In the genomic region with DNA sequence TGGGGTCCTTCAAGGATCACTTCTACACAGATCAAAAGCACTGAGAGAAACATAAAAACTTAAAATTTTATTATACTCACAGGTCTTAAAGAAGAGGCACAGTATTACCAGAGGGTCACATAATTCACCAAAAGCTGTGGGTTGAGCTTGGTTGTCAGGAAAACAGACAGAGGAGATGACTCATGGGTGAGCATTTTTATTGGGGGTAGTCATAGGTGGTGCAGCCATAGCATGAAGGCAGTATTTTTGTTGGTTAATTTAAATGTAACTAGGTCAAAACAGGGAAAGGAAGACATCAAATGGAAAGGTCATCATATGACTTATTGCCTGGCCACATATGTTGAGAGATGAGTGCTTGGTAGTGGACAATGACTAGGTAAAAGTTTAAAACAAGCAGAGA, we compare ENCODE assay signal across 11 cellular contexts. TPM values are rescaled to one million over a fixed set of nuclear protein-coding genes. Genes with fewer than 3 reads are reported as not detected.
A peak's percentile ranks its signal among the peaks of the same experiment; 100 is the strongest.
DNase-seq lines count a peak whose midpoint lies in the region; ATAC-seq, FAIRE-seq and TF ChIP-seq lines count a peak whose summit lies in the region.
"Had no signal": no experiment of that assay in that cellular context is flagged by ENCODE, and none has a peak within 500 bp of the region (broad histone marks: within the 10 kb centered on the region; RNA-seq: fewer than 3 reads in every experiment).

No MANE protein-coding gene starts in this region.

- no peaks in the 10 kb centered on the region for H3K4me1 ChIP-seq in SK-N-SH (ENCODE audit: control insufficient read depth in 1 of 2, insufficient read depth in 2 of 2, low read depth in 1 of 2, low read length in 1 of 2)

- no peak for TF ChIP-seq CTCF in SK-N-SH (IDR thresholded peaks at IDR 0.05)

- no peak for ATAC-seq in GM19351 (IDR thresholded peaks at IDR 0.05; ENCODE audit: unreplicated experiment)

- no peak for TF ChIP-seq POLR2A in H54 (IDR thresholded peaks at IDR 0.05; ENCODE audit: low read depth, low read length)

- H3K4me3 ChIP-seq in SK-N-SH (ENCODE audit: low read depth in 2 of 2, low read length in 1 of 2) (no peak overlapping the region), skeletal muscle cell (ENCODE audit: low read depth, low read length) (no peak overlapping the region)

- peaks cover 14% of the 10 kb centered on the region for H3F3A ChIP-seq in SK-N-SH (replicated peaks; ENCODE audit: insufficient read depth)

- POLR2A ChIA-PET in SK-N-SH (lab: Yijun Ruan, JAX): no interaction called here

- H3K9ac ChIP-seq in SK-N-SH: peak overlapping the region; percentile 41; the same call in 1 of the 2 replicates

- peak overlapping the region in 1 of 2 experiments; percentile 85; a peak in 2 of 4 replicates for H3K27ac ChIP-seq in SK-N-SH (ENCODE audit: low read depth in 2 of 2, low read length in 1 of 2)

- CTCF ChIA-PET in SK-N-SH (lab: Yijun Ruan, JAX): no interaction called here

- H3K9me2 ChIP-seq in SK-N-SH: no peaks in the 10 kb centered on the region

- H3K36me3 ChIP-seq in SK-N-SH (replicated peaks in 1 of 2; ENCODE audit: control insufficient read depth in 1 of 2, insufficient read depth in 2 of 2, low read length in 1 of 2): no peaks in the 10 kb centered on the region

- H3K9me3 ChIP-seq in SK-N-SH: 0 out of 2 replicates have a peak, but pooled peaks cover 5% of the 10 kb centered on the region

- peak; percentile 5 for DNase-seq in H54 (ENCODE audit: insufficient read length, low spot score)
- no peak for DNase-seq in SK-N-SH
- peak; percentile 63 for DNase-seq in fibroblast of peridontal ligament (ENCODE audit: extremely low read depth)
- peak; percentile 80 for DNase-seq in skeletal muscle cell (ENCODE audit: low read depth)
- no peak for DNase-seq in cerebellum (ENCODE audit: low spot score)
- no peak for DNase-seq in SHP77 (lab: John Stamatoyannopoulos, UW)
- no peak for DNase-seq in NCI-H1694 treated with DMSO at 0.1 percent for 48 hours (lab: John Stamatoyannopoulos, UW)
- DNase-seq: DND-41; small intestine; stimulated activated CD8-positive, alpha-beta memory T cell treated with anti-CD3 and anti-CD28 coated beads, Interleukin-4, amount 100 ng/mL, for 48 hours had no signal

- H2AFZ ChIP-seq in SK-N-SH (ENCODE audit: low read depth): peak overlapping the region; percentile 87

- no peaks in the 10 kb centered on the region for H3K79me2 ChIP-seq in SK-N-SH (ENCODE audit: insufficient read depth)

- peak overlapping the region; percentile 32; the same call in 1 of the 2 replicates for H3K4me2 ChIP-seq in SK-N-SH

- H3K27me3 ChIP-seq in SK-N-SH (ENCODE audit: insufficient read depth): no peaks in the 10 kb centered on the region

- FAIRE-seq in H54 (lab: Jason Lieb, UNC): peak; percentile 78

- no peak for TF ChIP-seq RAD21 in SK-N-SH (IDR thresholded peaks at IDR 0.05; ENCODE audit: low read length)

- TF ChIP-seq EP300 in SK-N-SH (IDR thresholded peaks at IDR 0.05; ENCODE audit: borderline replicate concordance in 1 of 2, low read depth in 1 of 2, low read length in 1 of 2): peak in 1 of 2 experiments; percentile 25; a peak in 1 of 4 replicates

- H4K20me1 ChIP-seq in SK-N-SH (ENCODE audit: insufficient read depth): no peaks in the 10 kb centered on the region

TF ChIP-seq in SK-N-SH, 30 proteins besides CTCF, POLR2A, EP300 and RAD21:
- TF ChIP-seq RXRA (IDR thresholded peaks at IDR 0.05; ENCODE audit: borderline replicate concordance, low read depth) (no peak; the same call in 1 of the 2 replicates), CHD2 (IDR thresholded peaks at IDR 0.05; ENCODE audit: low read length, partially characterized antibody) (no peak), FOSL2 (IDR thresholded peaks at IDR 0.05; ENCODE audit: borderline replicate concordance, low read depth) (peak; percentile 75), JUND (IDR thresholded peaks at IDR 0.05) (peak; percentile 84), TEAD4 (IDR thresholded peaks at IDR 0.05; ENCODE audit: borderline replicate concordance, insufficient read depth) (0 out of 2 replicates have a peak, but pooled peaks have one; percentile 11)
- TF ChIP-seq, protein P1, sequence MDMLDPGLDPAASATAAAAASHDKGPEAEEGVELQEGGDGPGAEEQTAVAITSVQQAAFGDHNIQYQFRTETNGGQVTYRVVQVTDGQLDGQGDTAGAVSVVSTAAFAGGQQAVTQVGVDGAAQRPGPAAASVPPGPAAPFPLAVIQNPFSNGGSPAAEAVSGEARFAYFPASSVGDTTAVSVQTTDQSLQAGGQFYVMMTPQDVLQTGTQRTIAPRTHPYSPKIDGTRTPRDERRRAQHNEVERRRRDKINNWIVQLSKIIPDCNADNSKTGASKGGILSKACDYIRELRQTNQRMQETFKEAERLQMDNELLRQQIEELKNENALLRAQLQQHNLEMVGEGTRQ (IDR thresholded peaks at IDR 0.05; ENCODE audit: borderline replicate concordance, low read depth, low read length): no peak
- TF ChIP-seq, protein P2, sequence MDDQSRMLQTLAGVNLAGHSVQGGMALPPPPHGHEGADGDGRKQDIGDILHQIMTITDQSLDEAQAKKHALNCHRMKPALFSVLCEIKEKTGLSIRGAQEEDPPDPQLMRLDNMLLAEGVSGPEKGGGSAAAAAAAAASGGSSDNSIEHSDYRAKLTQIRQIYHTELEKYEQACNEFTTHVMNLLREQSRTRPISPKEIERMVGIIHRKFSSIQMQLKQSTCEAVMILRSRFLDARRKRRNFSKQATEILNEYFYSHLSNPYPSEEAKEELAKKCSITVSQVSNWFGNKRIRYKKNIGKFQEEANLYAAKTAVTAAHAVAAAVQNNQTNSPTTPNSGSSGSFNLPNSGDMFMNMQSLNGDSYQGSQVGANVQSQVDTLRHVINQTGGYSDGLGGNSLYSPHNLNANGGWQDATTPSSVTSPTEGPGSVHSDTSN (IDR thresholded peaks at IDR 0.05): peak; percentile 45; the same call in 1 of the 2 replicates

RNA-seq across cellular contexts. Expression of a gene that starts 24.2 kb away (rescaled TPM):
- polyA plus RNA-seq in SK-N-SH (2012; rRNA removed): not detected in 2 replicates
- not detected in 2 replicates for polyA plus RNA-seq in SK-N-SH (2012; cell fraction: cytosol; rRNA removed)
- polyA plus RNA-seq in SK-N-SH (2012; cell fraction: nucleus; rRNA removed): not detected in 2 replicates
- not detected for total RNA-seq in cerebellum
- polyA plus RNA-seq: small intestine had no signal

Comparison
In these comparisons a context has a peak if more than half of its experiments do, and no peak if none do; other contexts are left out.
1. DNase-seq: peak in H54 (single experiment), fibroblast of peridontal ligament (single experiment) and skeletal muscle cell (single experiment); none in SK-N-SH (single experiment), cerebellum (single experiment), SHP77 (0 of 2) and NCI-H1694 treated with DMSO at 0.1 percent for 48 hours (single experiment).